In genomic region chr1:226186124-226187018, GRCh38 we compare ENCODE assay signal across 8 cellular contexts. TPM values are rescaled to one million over a fixed set of nuclear protein-coding genes. Genes with fewer than 3 reads are reported as not detected.
DNase-seq lines count a peak whose midpoint lies in the region; ATAC-seq, FAIRE-seq and TF ChIP-seq lines count a peak whose summit lies in the region.

Gene ACBD3, minus strand, starts transcription at chr1:226186741. Its CDS starts 66 bp downstream, at chr1:226186675.

- peak within 1 kb of the TSS; percentile 93 for H3K4me3 ChIP-seq in parathyroid adenoma (ENCODE audit: low read depth, low read length)
- peak within 1 kb of the TSS; percentile 90 to 91 for H3K4me3 ChIP-seq in tibial artery

- H3K27me3 ChIP-seq in parathyroid adenoma (ENCODE audit: control insufficient read depth, insufficient read depth, low read length) = no peaks in the 10 kb centered on the region
- no peaks in the 10 kb centered on the region for H3K27me3 ChIP-seq in tibial artery

- no peak for TF ChIP-seq CTCF in parathyroid adenoma (IDR thresholded peaks at IDR 0.05)
- TF ChIP-seq CTCF in tibial artery (IDR thresholded peaks at IDR 0.05) = peak in 1 of 2 experiments; percentile 9

- H3K4me2 ChIP-seq in parathyroid adenoma (ENCODE audit: low read length) = peak within 1 kb of the TSS; percentile 95

- DNase-seq in GM12891 (ENCODE audit: insufficient read length, low spot score) = peak; percentile 96
- DNase-seq in NCI-H1436 (lab: John Stamatoyannopoulos, UW) = peak; percentile 90
- DNase-seq in SW480 (ENCODE audit: low spot score) = peak; percentile 90
- DNase-seq in activated naive CD8-positive, alpha-beta T cell treated with anti-CD3 and anti-CD28 coated beads, Interleukin-2, amount 50 U/mL, for 16 hours (ENCODE audit: low read depth, low spot score) = peak; percentile 76
- peak; percentile 92 for DNase-seq in Right ventricle myocardium superior
- DNase-seq in tibial artery = peak; percentile 87 to 93

- H3K4me1 ChIP-seq in parathyroid adenoma (peaks cover 2% of the 10 kb centered on the region), tibial artery (peaks cover 0 to 49% (median 28%) of the 10 kb centered on the region in 4 donors)

- peak; percentile 97 for TF ChIP-seq POLR2A in GM12891 (IDR thresholded peaks at IDR 0.05; ENCODE audit: low read depth, low read length)

- H3K27ac ChIP-seq in parathyroid adenoma = peak within 1 kb of the TSS; percentile 91
- peak within 1 kb of the TSS; percentile 93 to 95 for H3K27ac ChIP-seq in tibial artery

- H3K9ac ChIP-seq in parathyroid adenoma = peak within 1 kb of the TSS; percentile 72

- H2AFZ ChIP-seq in parathyroid adenoma = peak within 1 kb of the TSS; percentile 99

- no peaks in the 10 kb centered on the region for H3K9me3 ChIP-seq in parathyroid adenoma (ENCODE audit: control insufficient read depth, low read length)
- H3K9me3 ChIP-seq in tibial artery = no peaks in the 10 kb centered on the region

- H3K36me3 ChIP-seq in parathyroid adenoma (ENCODE audit: control insufficient read depth, insufficient read depth, low read length) = no peaks in the 10 kb centered on the region
- peaks cover 0 to 4% (median 0%) of the 10 kb centered on the region in 3 donors for H3K36me3 ChIP-seq in tibial artery

- peak; percentile 94 for ATAC-seq in HG02798 (IDR thresholded peaks at IDR 0.05; ENCODE audit: poor library complexity, unreplicated experiment)
- peak; percentile 98 for ATAC-seq in Right ventricle myocardium superior (ENCODE audit: poor library complexity)

- FAIRE-seq in GM12891 (lab: Jason Lieb, UNC) = peak; percentile 97

- intact Hi-C loops in Right ventricle myocardium superior (cut with DNase I) (no loop called here), tibial artery (cut with DNase I; ENCODE audit: low total_unique reads) (loop anchor here (10.0 kb wide), 1 partner anchor 122 kb away; the partner anchor contains the start of gene H3-3A)

- H3K79me2 ChIP-seq in parathyroid adenoma = peaks cover 26% of the 10 kb centered on the region

TF ChIP-seq in GM12891, 5 proteins besides CTCF, POLR2A, EP300 and RAD21:
- TF ChIP-seq TAF1 (IDR thresholded peaks at IDR 0.05; ENCODE audit: low read depth, low read length) (peak; percentile 86), POLR2AphosphoS5 (IDR thresholded peaks at IDR 0.05; ENCODE audit: low read depth, low read length) (peak; percentile 96), SPI1 (IDR thresholded peaks at IDR 0.05; ENCODE audit: low read depth, low read length) (peak; percentile 25; the same call in 1 of the 2 replicates), POU2F2 (IDR thresholded peaks at IDR 0.05; ENCODE audit: low read depth, low read length) (peak; percentile 80), PAX5 (IDR thresholded peaks at IDR 0.05; ENCODE audit: insufficient read depth, low read length, severe bottlenecking) (no peak)

RNA-seq across cellular contexts. Expression of gene ACBD3, which starts in this region (rescaled TPM):
- 12.0 TPM for polyA plus RNA-seq in GM12891 (2012; ENCODE audit: low read depth, missing spikeins)
- 23.8 TPM for total RNA-seq in Right ventricle myocardium superior

Comparison
In these comparisons a context has a peak if more than half of its experiments do, and no peak if none do; other contexts are left out.
1. Peak in every context shown above with its lines: DNase-seq, ATAC-seq, H3K4me3 ChIP-seq and H3K27ac ChIP-seq.